ENCODE assay signal across 8 cellular contexts in the genomic region with DNA sequence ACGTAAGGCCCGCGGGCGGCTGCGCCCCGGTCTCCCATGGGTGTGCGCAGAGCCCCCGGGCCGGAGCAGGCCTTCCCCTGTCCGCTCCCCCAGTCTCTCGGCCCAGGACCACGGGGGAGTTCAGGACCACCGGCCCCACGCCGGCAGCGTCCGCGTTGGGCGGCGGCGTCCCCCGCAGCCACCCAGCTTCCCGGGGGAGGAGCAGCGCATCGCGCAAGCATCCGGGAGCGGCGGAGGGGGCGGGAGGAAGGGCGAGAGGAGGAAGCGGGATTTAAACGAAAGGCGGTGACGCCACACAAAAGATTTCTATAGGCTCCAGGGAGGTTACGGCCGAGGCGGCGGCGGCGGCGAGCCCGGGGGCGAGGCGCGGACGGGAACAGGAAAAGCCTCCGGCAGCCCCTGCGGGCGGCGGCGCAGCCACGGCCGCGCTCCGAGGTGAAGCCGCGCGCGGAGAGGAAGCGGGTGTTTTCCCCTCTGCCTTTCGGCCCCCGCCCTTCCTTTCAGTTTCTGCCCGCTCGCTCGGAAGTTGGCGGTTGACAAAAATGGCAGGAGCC. TPM values are rescaled to one million over a fixed set of nuclear protein-coding genes. Genes with fewer than 3 reads are reported as not detected.
DNase-seq lines count a peak whose midpoint lies in the region; ATAC-seq and TF ChIP-seq lines count a peak whose summit lies in the region.

A gene (plus strand): TSS at position 298 of the 554 bp plus-strand sequence. CDS start 1,349 bp downstream, outside the sequence.

- H3K27ac Mint-ChIP-seq in GM23338 (peak within 1 kb of the TSS; percentile 86), natural killer cell (peak within 1 kb of the TSS; percentile 94 to 96)
- peak within 1 kb of the TSS; percentile 93 for H3K27ac Mint-ChIP-seq in activated T-helper 17 cell treated with anti-CD3 and anti-CD28 coated beads, Interleukin-2, amount 50 U/mL, for 72 hours

- H3K36me3 ChIP-seq in DOHH2 (ENCODE audit: control insufficient read depth, low read length): peaks cover 31% of the 10 kb centered on the region
- no peaks in the 10 kb centered on the region for H3K36me3 ChIP-seq in GM23338 (ENCODE audit: insufficient read depth)
- peaks cover 31% of the 10 kb centered on the region for H3K36me3 ChIP-seq in RWPE2 (ENCODE audit: low read depth)

- H3K27ac ChIP-seq in DOHH2 (ENCODE audit: low read depth, low read length): peak within 1 kb of the TSS; percentile 79
- no peak within 1 kb of the TSS for H3K27ac ChIP-seq in GM23338 (ENCODE audit: low read depth)
- H3K27ac ChIP-seq in RWPE2 (ENCODE audit: poor library complexity, severe bottlenecking): peak within 1 kb of the TSS; percentile 83

- H3K79me2 ChIP-seq in DOHH2 (ENCODE audit: control insufficient read depth, low read length) (peaks cover 60% of the 10 kb centered on the region), GM23338 (replicated peaks; ENCODE audit: insufficient read depth) (peaks cover 13% of the 10 kb centered on the region)

- peak within 1 kb of the TSS; percentile 92 for H3K4me3 Mint-ChIP-seq in GM23338
- peak within 1 kb of the TSS; percentile 93 for H3K4me3 Mint-ChIP-seq in activated T-helper 17 cell treated with anti-CD3 and anti-CD28 coated beads, Interleukin-2, amount 50 U/mL, for 72 hours
- peak within 1 kb of the TSS; percentile 94 for H3K4me3 Mint-ChIP-seq in natural killer cell

- no peak for TF ChIP-seq CTCF in DOHH2 (IDR thresholded peaks at IDR 0.05; ENCODE audit: low read depth, low read length, poor library complexity, severe bottlenecking)
- TF ChIP-seq CTCF in GM23338 (conservative IDR thresholded peaks at IDR 0.05; ENCODE audit: low read depth in 2 of 2): no peak
- TF ChIP-seq CTCF in LNCaP clone FGC (IDR thresholded peaks at IDR 0.05; ENCODE audit: control insufficient read depth, extremely low read depth, insufficient read depth): no peak
- TF ChIP-seq CTCF in RWPE2 (IDR thresholded peaks at IDR 0.05; ENCODE audit: poor library complexity, severe bottlenecking): no peak
- no peak for TF ChIP-seq CTCF in fibroblast of mammary gland (conservative IDR thresholded peaks at IDR 0.05; ENCODE audit: control insufficient read depth, insufficient read depth, low read depth, low read length)
- no peak for TF ChIP-seq CTCF in natural killer cell (IDR thresholded peaks at IDR 0.05)

- H3F3A ChIP-seq in DOHH2 (ENCODE audit: control insufficient read depth, insufficient read depth) (peaks cover 13% of the 10 kb centered on the region; the same call in 1 of the 2 replicates), GM23338 (replicated peaks; ENCODE audit: low read depth) (no peaks in the 10 kb centered on the region)

- H3K4me1 Mint-ChIP-seq in GM23338 (peaks cover 15% of the 10 kb centered on the region), natural killer cell (peaks cover 39 to 47% of the 10 kb centered on the region in 2 donors)
- peaks cover 30% of the 10 kb centered on the region for H3K4me1 Mint-ChIP-seq in activated T-helper 17 cell treated with anti-CD3 and anti-CD28 coated beads, Interleukin-2, amount 50 U/mL, for 72 hours

- H3K4me1 ChIP-seq in DOHH2 (ENCODE audit: control insufficient read depth, low read length): peaks cover 34% of the 10 kb centered on the region
- H3K4me1 ChIP-seq in GM23338 (ENCODE audit: insufficient read depth): peaks cover 12% of the 10 kb centered on the region
- H3K4me1 ChIP-seq in RWPE2 (ENCODE audit: insufficient read depth, poor library complexity, severe bottlenecking): peaks cover 11% of the 10 kb centered on the region

- DNase-seq in GM23338 (ENCODE audit: low spot score): peak; percentile 92
- no peak for DNase-seq in LNCaP clone FGC (ENCODE audit: low read depth)
- peak; percentile 97 for DNase-seq in RWPE2 (ENCODE audit: low spot score)
- DNase-seq in fibroblast of mammary gland (ENCODE audit: low read depth): peak; percentile 90
- DNase-seq in natural killer cell: peak; percentile 73
- DNase-seq in stimulated activated naive CD4-positive, alpha-beta T cell (lab: John Stamatoyannopoulos, UW): peak; percentile 62 to 80 (median 76)

- intact Hi-C loops in natural killer cell (cut with micrococcal nuclease): loop anchor here (1.0 kb wide), 1 partner anchor 10 kb away; no protein-coding TSS in a partner anchor

- H3K4me2 ChIP-seq in DOHH2 (ENCODE audit: low read length): peak within 1 kb of the TSS; percentile 85
- H3K4me2 ChIP-seq in GM23338: peak within 1 kb of the TSS; percentile 90

- H3K36me3 Mint-ChIP-seq in GM23338 (ENCODE audit: low read depth) (peaks cover 10% of the 10 kb centered on the region), natural killer cell (no peaks in the 10 kb centered on the region)
- peaks cover 42% of the 10 kb centered on the region for H3K36me3 Mint-ChIP-seq in activated T-helper 17 cell treated with anti-CD3 and anti-CD28 coated beads, Interleukin-2, amount 50 U/mL, for 72 hours (ENCODE audit: low read depth)

- H3K9me3 Mint-ChIP-seq in GM23338 (no peaks in the 10 kb centered on the region), natural killer cell (no peaks in the 10 kb centered on the region)
- H3K9me3 Mint-ChIP-seq in activated T-helper 17 cell treated with anti-CD3 and anti-CD28 coated beads, Interleukin-2, amount 50 U/mL, for 72 hours: no peaks in the 10 kb centered on the region

- peaks cover 19% of the 10 kb centered on the region; the same call in 1 of the 2 replicates for H4K20me1 ChIP-seq in DOHH2 (ENCODE audit: control insufficient read depth, insufficient read depth, low read depth, low read length)
- peaks cover 13% of the 10 kb centered on the region; the same call in 1 of the 2 replicates for H4K20me1 ChIP-seq in GM23338 (replicated peaks; ENCODE audit: insufficient read depth)

- peak; percentile 55 for ATAC-seq in GM23338
- ATAC-seq in RWPE2 (ENCODE audit: low read depth): peak; percentile 83
- peak; percentile 78 for ATAC-seq in activated T-helper 17 cell treated with anti-CD3 and anti-CD28 coated beads, Interleukin-2, amount 50 U/mL, for 72 hours (replicated peaks)
- ATAC-seq in natural killer cell: peak; percentile 62 to 78 (median 78)

- peak within 1 kb of the TSS; percentile 81 for H3K4me3 ChIP-seq in DOHH2 (ENCODE audit: low read length)
- peak within 1 kb of the TSS; percentile 86 for H3K4me3 ChIP-seq in GM23338
- H3K4me3 ChIP-seq in LNCaP clone FGC (ENCODE audit: low read depth, low read length): peak within 1 kb of the TSS; percentile 77
- peak within 1 kb of the TSS; percentile 92 for H3K4me3 ChIP-seq in RWPE2 (ENCODE audit: severe bottlenecking)
- H3K4me3 ChIP-seq in fibroblast of mammary gland (ENCODE audit: control insufficient read depth, low read depth, low read length): peak within 1 kb of the TSS; percentile 89

- H3K9me3 ChIP-seq in DOHH2 (ENCODE audit: control insufficient read depth, insufficient read depth, low read length) (peaks cover 3% of the 10 kb centered on the region; the same call in 1 of the 2 replicates), RWPE2 (ENCODE audit: severe bottlenecking) (no peaks in the 10 kb centered on the region)

- no peaks in the 10 kb centered on the region for H3K9me2 ChIP-seq in DOHH2 (replicated peaks; ENCODE audit: control insufficient read depth, low read length)
- no peaks in the 10 kb centered on the region for H3K9me2 ChIP-seq in GM23338 (ENCODE audit: insufficient read depth)

- H3K27me3 Mint-ChIP-seq in GM23338 (ENCODE audit: insufficient read depth, low read depth, poor library complexity): peaks cover 10% of the 10 kb centered on the region
- no peaks in the 10 kb centered on the region for H3K27me3 Mint-ChIP-seq in activated T-helper 17 cell treated with anti-CD3 and anti-CD28 coated beads, Interleukin-2, amount 50 U/mL, for 72 hours
- no peaks in the 10 kb centered on the region for H3K27me3 Mint-ChIP-seq in natural killer cell (ENCODE audit: low read depth in 2 of 2)

- H2AFZ ChIP-seq in GM23338: peak within 1 kb of the TSS; percentile 94

- H3K27me3 ChIP-seq in DOHH2 (ENCODE audit: control insufficient read depth, low read length) (no peaks in the 10 kb centered on the region), GM23338 (ENCODE audit: insufficient read depth) (peaks cover 37% of the 10 kb centered on the region), RWPE2 (ENCODE audit: insufficient read depth, poor library complexity, severe bottlenecking) (no peaks in the 10 kb centered on the region)

TF ChIP-seq in GM23338, 12 proteins besides CTCF, POLR2A, EP300 and RAD21:
- TF ChIP-seq EZH2phosphoT487 (IDR thresholded peaks at IDR 0.05; ENCODE audit: unreplicated experiment) (no peak), POLR2AphosphoS5 (IDR thresholded peaks at IDR 0.05; ENCODE audit: low read depth) (peak; percentile 91), CREB1 (CRISPR knock-in tag; IDR thresholded peaks at IDR 0.05; ENCODE audit: low read depth) (peak; percentile 66)
TF ChIP-seq in GM23338: peak in this region for 2.

RNA-seq across cellular contexts. Expression of the gene that starts here (rescaled TPM):
- 20.6 and 27.3 TPM in 2 replicates for total RNA-seq in GM23338 (2014; rRNA removed; shearing (Covaris generic))
- 6.7 and 8.0 TPM in 2 replicates for polyA plus RNA-seq in GM23338 (2016; fragmentation: Nextera tagmentation; extraction: Ambion mirVana)
- 10 to 100 TPM; 19.1 to 39.3 TPM for total RNA-seq in activated T-helper 17 cell treated with anti-CD3 and anti-CD28 coated beads, Interleukin-2, amount 50 U/mL, for 72 hours
- 10 to 100 TPM; 13.4 to 19.6 (median 17.5) TPM for total RNA-seq in natural killer cell
